In the genomic region with DNA sequence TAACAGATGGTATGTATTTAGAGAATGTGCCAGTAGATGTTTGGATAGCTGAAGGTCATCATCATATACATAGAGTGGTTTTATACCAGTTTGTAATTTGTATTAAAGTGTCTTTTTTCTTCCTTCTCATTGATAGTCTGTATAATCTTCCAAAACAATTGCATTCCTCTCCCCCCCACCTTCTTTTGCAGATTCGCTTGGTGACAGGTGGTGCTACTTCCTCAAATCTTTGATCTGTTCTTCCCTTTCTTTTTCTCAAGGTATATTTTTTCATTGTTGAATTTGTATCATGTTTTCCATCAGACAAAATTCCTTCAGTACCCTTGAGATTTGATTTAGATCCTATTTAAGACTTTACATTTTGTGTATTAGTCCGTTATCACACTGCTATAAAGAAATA, we compare ENCODE assay signal across 11 cellular contexts. TPM values are rescaled to one million over a fixed set of nuclear protein-coding genes. Genes with fewer than 3 reads are reported as not detected.
DNase-seq lines count a peak whose midpoint lies in the region; ATAC-seq and TF ChIP-seq lines count a peak whose summit lies in the region.
"Had no signal": no experiment of that assay in that cellular context is flagged by ENCODE, and none has a peak within 500 bp of the region (broad histone marks: within the 10 kb centered on the region; RNA-seq: fewer than 3 reads in every experiment).

No MANE protein-coding gene starts in this region.

- H3K9me3 Mint-ChIP-seq in activated naive CD8-positive, alpha-beta T cell (ENCODE audit: low read depth), result no peaks in the 10 kb centered on the region
- H3K9me3 Mint-ChIP-seq in activated naive CD8-positive, alpha-beta T cell treated with anti-CD3 and anti-CD28 coated beads, Interleukin-2, amount 50 U/mL, for 24 hours, result peaks cover 33% of the 10 kb centered on the region
- H3K9me3 Mint-ChIP-seq in activated T-helper 17 cell treated with anti-CD3 and anti-CD28 coated beads, Interleukin-2, amount 50 U/mL, for 72 hours, result peaks cover 4% of the 10 kb centered on the region
- peaks cover 7% of the 10 kb centered on the region for H3K9me3 Mint-ChIP-seq in osteocyte (ENCODE audit: unreplicated experiment)
- peaks cover 34% of the 10 kb centered on the region for H3K9me3 Mint-ChIP-seq in T-helper 2 cell treated with Interferon-gamma antibody and Interleukin-4, amounts not matched to agents 5 μg/mL and 100 μg/mL, for 36 hours

- peak overlapping the region; percentile 24 for H3K27ac Mint-ChIP-seq in activated naive CD8-positive, alpha-beta T cell
- H3K27ac Mint-ChIP-seq in activated naive CD8-positive, alpha-beta T cell treated with anti-CD3 and anti-CD28 coated beads, Interleukin-2, amount 50 U/mL, for 24 hours, result no peak overlapping the region
- peak overlapping the region; percentile 62 for H3K27ac Mint-ChIP-seq in activated T-helper 17 cell treated with anti-CD3 and anti-CD28 coated beads, Interleukin-2, amount 50 U/mL, for 72 hours
- H3K27ac Mint-ChIP-seq in osteocyte (ENCODE audit: unreplicated experiment), result peak overlapping the region; percentile 12
- no peak overlapping the region for H3K27ac Mint-ChIP-seq in T-helper 2 cell treated with Interferon-gamma antibody and Interleukin-4, amounts not matched to agents 5 μg/mL and 100 μg/mL, for 36 hours

- DNase-seq in activated naive CD8-positive, alpha-beta T cell treated with anti-CD3 and anti-CD28 coated beads, Interleukin-2, amount 50 U/mL, for 24 hours, result no peak
- no peak for DNase-seq in osteocyte (ENCODE audit: extremely low spot score, unreplicated experiment)
- DNase-seq in T-helper 2 cell treated with Interferon-gamma antibody and Interleukin-4, amounts not matched to agents 5 μg/mL and 100 μg/mL, for 36 hours (ENCODE audit: low spot score), result no peak
- no peak for DNase-seq in RKO (ENCODE audit: low spot score)
- DNase-seq: DMS53, GF-D8 had no signal

- H3K27me3 Mint-ChIP-seq in activated naive CD8-positive, alpha-beta T cell, result no peaks in the 10 kb centered on the region
- H3K27me3 Mint-ChIP-seq in activated naive CD8-positive, alpha-beta T cell treated with anti-CD3 and anti-CD28 coated beads, Interleukin-2, amount 50 U/mL, for 24 hours, result no peaks in the 10 kb centered on the region
- H3K27me3 Mint-ChIP-seq in activated T-helper 17 cell treated with anti-CD3 and anti-CD28 coated beads, Interleukin-2, amount 50 U/mL, for 72 hours, result no peaks in the 10 kb centered on the region
- no peaks in the 10 kb centered on the region for H3K27me3 Mint-ChIP-seq in osteocyte (ENCODE audit: unreplicated experiment)
- no peaks in the 10 kb centered on the region for H3K27me3 Mint-ChIP-seq in T-helper 2 cell treated with Interferon-gamma antibody and Interleukin-4, amounts not matched to agents 5 μg/mL and 100 μg/mL, for 36 hours (ENCODE audit: low read depth)

- peaks cover 48% of the 10 kb centered on the region for H3K36me3 Mint-ChIP-seq in activated naive CD8-positive, alpha-beta T cell
- peaks cover 71% of the 10 kb centered on the region for H3K36me3 Mint-ChIP-seq in activated naive CD8-positive, alpha-beta T cell treated with anti-CD3 and anti-CD28 coated beads, Interleukin-2, amount 50 U/mL, for 24 hours (ENCODE audit: low read depth)
- H3K36me3 Mint-ChIP-seq in activated T-helper 17 cell treated with anti-CD3 and anti-CD28 coated beads, Interleukin-2, amount 50 U/mL, for 72 hours (ENCODE audit: low read depth), result peaks cover 72% of the 10 kb centered on the region
- H3K36me3 Mint-ChIP-seq in osteocyte (ENCODE audit: unreplicated experiment), result peaks cover 29% of the 10 kb centered on the region
- H3K36me3 Mint-ChIP-seq in T-helper 2 cell treated with Interferon-gamma antibody and Interleukin-4, amounts not matched to agents 5 μg/mL and 100 μg/mL, for 36 hours (ENCODE audit: low read depth), result peaks cover 63% of the 10 kb centered on the region

- ATAC-seq in activated naive CD8-positive, alpha-beta T cell treated with anti-CD3 and anti-CD28 coated beads, Interleukin-2, amount 50 U/mL, for 24 hours, result no peak
- ATAC-seq in activated T-helper 17 cell treated with anti-CD3 and anti-CD28 coated beads, Interleukin-2, amount 50 U/mL, for 72 hours (replicated peaks), result no peak
- ATAC-seq: A549, HCT116 had no signal

- peaks cover 45% of the 10 kb centered on the region for H3K4me1 Mint-ChIP-seq in activated naive CD8-positive, alpha-beta T cell (ENCODE audit: low read depth)
- H3K4me1 Mint-ChIP-seq in activated naive CD8-positive, alpha-beta T cell treated with anti-CD3 and anti-CD28 coated beads, Interleukin-2, amount 50 U/mL, for 24 hours, result peaks cover 25% of the 10 kb centered on the region
- H3K4me1 Mint-ChIP-seq in activated T-helper 17 cell treated with anti-CD3 and anti-CD28 coated beads, Interleukin-2, amount 50 U/mL, for 72 hours, result peaks cover 31% of the 10 kb centered on the region
- peaks cover 19% of the 10 kb centered on the region for H3K4me1 Mint-ChIP-seq in osteocyte (ENCODE audit: unreplicated experiment)
- peaks cover 10% of the 10 kb centered on the region for H3K4me1 Mint-ChIP-seq in T-helper 2 cell treated with Interferon-gamma antibody and Interleukin-4, amounts not matched to agents 5 μg/mL and 100 μg/mL, for 36 hours (ENCODE audit: low read depth)

- no peak for TF ChIP-seq CTCF in osteocyte (IDR thresholded peaks at IDR 0.05)

- no peak overlapping the region for H3K4me3 Mint-ChIP-seq in activated naive CD8-positive, alpha-beta T cell
- no peak overlapping the region for H3K4me3 Mint-ChIP-seq in activated naive CD8-positive, alpha-beta T cell treated with anti-CD3 and anti-CD28 coated beads, Interleukin-2, amount 50 U/mL, for 24 hours
- H3K4me3 Mint-ChIP-seq in activated T-helper 17 cell treated with anti-CD3 and anti-CD28 coated beads, Interleukin-2, amount 50 U/mL, for 72 hours, result no peak overlapping the region
- H3K4me3 Mint-ChIP-seq in osteocyte (ENCODE audit: unreplicated experiment), result no peak overlapping the region
- H3K4me3 Mint-ChIP-seq in T-helper 2 cell treated with Interferon-gamma antibody and Interleukin-4, amounts not matched to agents 5 μg/mL and 100 μg/mL, for 36 hours, result no peak overlapping the region
- H3K4me3 Mint-ChIP-seq: CD14-positive monocyte had no signal

RNA-seq across cellular contexts. Expression of a gene that starts 15.0 kb away (rescaled TPM):
- total RNA-seq in activated T-helper 17 cell treated with anti-CD3 and anti-CD28 coated beads, Interleukin-2, amount 50 U/mL, for 72 hours, result 10 to 100 TPM; 56.3 to 81.9 TPM
- total RNA-seq in osteocyte, result 50.9 and 52.2 TPM in 2 replicates

Comparison
In these comparisons a context has a peak if more than half of its experiments do, and no peak if none do; other contexts are left out.
1. H3K27ac Mint-ChIP-seq: peak in activated naive CD8-positive, alpha-beta T cell (single experiment), activated T-helper 17 cell treated with anti-CD3 and anti-CD28 coated beads, Interleukin-2, amount 50 U/mL, for 72 hours (single experiment) and osteocyte (single experiment); none in activated naive CD8-positive, alpha-beta T cell treated with anti-CD3 and anti-CD28 coated beads, Interleukin-2, amount 50 U/mL, for 24 hours (single experiment) and T-helper 2 cell treated with Interferon-gamma antibody and Interleukin-4, amounts not matched to agents 5 μg/mL and 100 μg/mL, for 36 hours (single experiment).